ENCODE assay signal across 17 cellular contexts in genomic region chr5:616342-617039, GRCh38. TPM values are rescaled to one million over a fixed set of nuclear protein-coding genes. Genes with fewer than 3 reads are reported as not detected.
DNase-seq lines count a peak whose midpoint lies in the region; ATAC-seq, FAIRE-seq and TF ChIP-seq lines count a peak whose summit lies in the region.
"Had no signal": no experiment of that assay in that cellular context is flagged by ENCODE, and none has a peak within 500 bp of the region (broad histone marks: within the 10 kb centered on the region; RNA-seq: fewer than 3 reads in every experiment).

No MANE protein-coding gene starts in this region.

- WGBS in mesendoderm (ENCODE audit: extremely low coverage, insufficient coverage, low lambda C conversion rate) = no CpG with 5 or more reads among the region's 13 CpGs

- no peak for FAIRE-seq in astrocyte (lab: Jason Lieb, UNC)
- FAIRE-seq: frontal cortex had no signal

- no peak overlapping the region for H3K18ac ChIP-seq in mesendoderm (ENCODE audit: low read length)

- H3K79me1 ChIP-seq in mesendoderm (ENCODE audit: low read length) = peaks cover 9% of the 10 kb centered on the region

- H3K27ac ChIP-seq in CD4-positive, CD25-positive, alpha-beta regulatory T cell (ENCODE audit: insufficient read depth, low read length, poor library complexity, severe bottlenecking) = no peak overlapping the region
- H3K27ac ChIP-seq in astrocyte (ENCODE audit: low read depth, low read length) = no peak overlapping the region
- H3K27ac ChIP-seq in mesendoderm (ENCODE audit: low read depth, low read length) = no peak overlapping the region
- no peak overlapping the region for H3K27ac ChIP-seq in RWPE1
- H3K27ac ChIP-seq: KMS-11, SJCRH30 had no signal

- H3K27me3 ChIP-seq in CD4-positive, CD25-positive, alpha-beta regulatory T cell (ENCODE audit: control insufficient read depth, insufficient read depth, low read length) = no peaks in the 10 kb centered on the region
- H3K27me3 ChIP-seq in astrocyte (ENCODE audit: insufficient read depth, low read length) (no peaks in the 10 kb centered on the region), mesendoderm (ENCODE audit: insufficient read depth, low read length, poor library complexity) (no peaks in the 10 kb centered on the region)
- H3K27me3 ChIP-seq: SJCRH30 had no signal

- no peak overlapping the region for H2BK5ac ChIP-seq in mesendoderm (ENCODE audit: low read length)

- no peak overlapping the region for H4K8ac ChIP-seq in mesendoderm (ENCODE audit: low read depth, low read length)

- no peak overlapping the region for H2BK15ac ChIP-seq in mesendoderm (replicated peaks; ENCODE audit: low read depth)

- H3K9me3 ChIP-seq in CD4-positive, CD25-positive, alpha-beta regulatory T cell (ENCODE audit: control insufficient read depth in 2 of 2, low read length in 2 of 2) = no peaks in the 10 kb centered on the region
- no peaks in the 10 kb centered on the region for H3K9me3 ChIP-seq in astrocyte (ENCODE audit: insufficient read depth, low read depth, low read length)
- H3K9me3 ChIP-seq: SJCRH30 had no signal

- H2AFZ ChIP-seq in astrocyte (ENCODE audit: low read depth, low read length) = peak overlapping the region; percentile 2

- peak overlapping the region in 2 of 3 donors; percentile 67 to 86 for H3K27ac Mint-ChIP-seq in CD4-positive, CD25-positive, alpha-beta regulatory T cell
- H3K27ac Mint-ChIP-seq in astrocyte (ENCODE audit: unreplicated experiment) = peak overlapping the region; percentile 49
- H3K27ac Mint-ChIP-seq: CD4-positive, alpha-beta T cell had no signal

- TF ChIP-seq CTCF in GM12874 (IDR thresholded peaks at IDR 0.05; ENCODE audit: insufficient read depth, low read depth, low read length) (0 out of 2 replicates have a peak, but pooled peaks have one; percentile 2), astrocyte (IDR thresholded peaks at IDR 0.05; ENCODE audit: insufficient read depth, low read depth, low read length) (no peak), RWPE1 (conservative IDR thresholded peaks at IDR 0.05; ENCODE audit: low read depth) (no peak)

- CTCF ChIA-PET in RWPE1 (lab: Yijun Ruan, JAX) = no interaction called here

- no peaks in the 10 kb centered on the region for H3K27me3 Mint-ChIP-seq in CD4-positive, CD25-positive, alpha-beta regulatory T cell
- no peaks in the 10 kb centered on the region for H3K27me3 Mint-ChIP-seq in astrocyte (ENCODE audit: low read depth, unreplicated experiment)
- H3K27me3 Mint-ChIP-seq: CD4-positive, alpha-beta T cell had no signal

- no peak for ATAC-seq in CD4-positive, CD25-positive, alpha-beta regulatory T cell (ENCODE audit: low read depth in 2 of 2)
- ATAC-seq: activated naive CD4-positive, alpha-beta T cell treated with anti-CD3 and anti-CD28 coated beads, Interleukin-2, amount 50 U/mL, for 72 hours; left cardiac atrium had no signal

- H2AK5ac ChIP-seq in mesendoderm (ENCODE audit: low read length) = no peak overlapping the region

- peak overlapping the region in 2 of 4 donors; percentile 23 to 66 for H3K4me3 Mint-ChIP-seq in CD4-positive, CD25-positive, alpha-beta regulatory T cell
- no peak overlapping the region for H3K4me3 Mint-ChIP-seq in astrocyte (ENCODE audit: unreplicated experiment)

- H3K4me3 ChIP-seq in CD4-positive, CD25-positive, alpha-beta regulatory T cell (ENCODE audit: low read depth, low read length) = no peak overlapping the region
- H3K4me3 ChIP-seq in astrocyte (ENCODE audit: insufficient read depth, low read depth, low read length) = no peak overlapping the region
- H3K4me3 ChIP-seq in mesendoderm (ENCODE audit: low read length) = no peak overlapping the region
- H3K4me3 ChIP-seq: SJCRH30 had no signal

- H2BK120ac ChIP-seq in mesendoderm (ENCODE audit: low read depth, low read length) = no peak overlapping the region

- H3K4me1 ChIP-seq in CD4-positive, CD25-positive, alpha-beta regulatory T cell (ENCODE audit: control insufficient read depth, insufficient read depth, low read length, poor library complexity, severe bottlenecking) = peaks cover 13% of the 10 kb centered on the region
- peaks cover 1% of the 10 kb centered on the region for H3K4me1 ChIP-seq in astrocyte (ENCODE audit: insufficient read depth, low read length)
- no peaks in the 10 kb centered on the region for H3K4me1 ChIP-seq in mesendoderm (ENCODE audit: control insufficient read depth, low read depth, low read length)
- H3K4me1 ChIP-seq: SJCRH30 had no signal

- peaks cover 22% of the 10 kb centered on the region for H3K36me3 Mint-ChIP-seq in CD4-positive, CD25-positive, alpha-beta regulatory T cell
- H3K36me3 Mint-ChIP-seq in astrocyte (ENCODE audit: low read depth, unreplicated experiment) = peaks cover 8% of the 10 kb centered on the region

- H3K56ac ChIP-seq in mesendoderm (ENCODE audit: low read length) = no peak overlapping the region

- H3K79me2 ChIP-seq in astrocyte (ENCODE audit: insufficient read depth, low read length) = peaks cover 59% of the 10 kb centered on the region
- peaks cover 26% of the 10 kb centered on the region for H3K79me2 ChIP-seq in mesendoderm (ENCODE audit: control insufficient read depth, insufficient read depth, low read length)

- H3K9me3 Mint-ChIP-seq in CD4-positive, CD25-positive, alpha-beta regulatory T cell = peaks cover 0 to 4% (median 0%) of the 10 kb centered on the region in 7 donors
- peaks cover 3% of the 10 kb centered on the region for H3K9me3 Mint-ChIP-seq in astrocyte (ENCODE audit: unreplicated experiment)
- H3K9me3 Mint-ChIP-seq: CD4-positive, alpha-beta T cell had no signal

- peaks cover 16 to 34% (median 26%) of the 10 kb centered on the region in 4 donors for H3K4me1 Mint-ChIP-seq in CD4-positive, CD25-positive, alpha-beta regulatory T cell
- peaks cover 13% of the 10 kb centered on the region for H3K4me1 Mint-ChIP-seq in astrocyte (ENCODE audit: low read depth, unreplicated experiment)

- no peak overlapping the region for H3K4me2 ChIP-seq in astrocyte (ENCODE audit: low read length)
- no peak overlapping the region for H3K4me2 ChIP-seq in mesendoderm (ENCODE audit: low read length)
- H3K4me2 ChIP-seq: KMS-11 had no signal

- POLR2A ChIA-PET in RWPE1 (lab: Yijun Ruan, JAX; ENCODE audit: low non-redundant PET) = no interaction called here

- no peak overlapping the region for H3K23ac ChIP-seq in mesendoderm (ENCODE audit: low read length)

- H4K20me1 ChIP-seq in astrocyte (ENCODE audit: insufficient read depth, low read length) = peaks cover 7% of the 10 kb centered on the region

- H3K36me3 ChIP-seq in CD4-positive, CD25-positive, alpha-beta regulatory T cell (ENCODE audit: control insufficient read depth, insufficient read depth, low read length) = peaks cover 17% of the 10 kb centered on the region
- H3K36me3 ChIP-seq in astrocyte (ENCODE audit: insufficient read depth, low read length) = peaks cover 4% of the 10 kb centered on the region
- H3K36me3 ChIP-seq in mesendoderm (ENCODE audit: control insufficient read depth, insufficient read depth, low read length) = peaks cover 11% of the 10 kb centered on the region

- no peak overlapping the region for H3K9ac ChIP-seq in astrocyte (ENCODE audit: low read length)
- H3K9ac ChIP-seq in mesendoderm (ENCODE audit: low read length) = no peak overlapping the region
- H3K9ac ChIP-seq: KMS-11 had no signal

- no peak overlapping the region for H3K4ac ChIP-seq in mesendoderm (ENCODE audit: low read depth, low read length)

- no peak for DNase-seq in CD4-positive, CD25-positive, alpha-beta regulatory T cell
- no peak for DNase-seq in astrocyte (ENCODE audit: low read depth)
- peak; percentile 31 for DNase-seq in mesendoderm
- no peak for DNase-seq in NCI-H2227 treated with DMSO at 0.1 percent for 48 hours (lab: John Stamatoyannopoulos, UW)
- no peak for DNase-seq in RWPE1 (ENCODE audit: low spot score)
- no peak for DNase-seq in NCI-H1436 treated with DMSO at 0.1 percent for 48 hours (lab: John Stamatoyannopoulos, UW)
- no peak for DNase-seq in NCI-H2196 (lab: John Stamatoyannopoulos, UW; ENCODE audit: unreplicated experiment)
- DNase-seq: activated CD4-positive, alpha-beta T cell treated with anti-CD3 and anti-CD28 coated beads for 1 hour; HCEC 1CT; left cardiac atrium; NCI-H524 treated with DMSO at 0.1 percent for 48 hours; SJCRH30 had no signal

- H4K5ac ChIP-seq in mesendoderm (ENCODE audit: low read length) = no peak overlapping the region

RNA-seq across cellular contexts. Expression of gene CEP72, which starts 4.4 kb away (rescaled TPM):
- total RNA-seq in CD4-positive, CD25-positive, alpha-beta regulatory T cell = 12.3 TPM
- polyA plus RNA-seq in CD4-positive, CD25-positive, alpha-beta regulatory T cell = 1 to 10 TPM; 3.2 to 5.2 (median 3.8) TPM
- total RNA-seq in astrocyte = 7.0 and 7.5 TPM in 2 replicates
- 3.7 TPM for polyA plus RNA-seq in mesendoderm (2013, experiment 1 of 2)
- polyA plus RNA-seq in mesendoderm (2013, experiment 2 of 2) = 3.9 TPM
